ENCODE assay signal across 19 cellular contexts in genomic region chr15:100726426-100727190, GRCh38.
A peak's percentile ranks its signal among the peaks of the same experiment; 100 is the strongest.
DNase-seq lines count a peak whose midpoint lies in the region; ATAC-seq, FAIRE-seq and TF ChIP-seq lines count a peak whose summit lies in the region.
"Had no signal": no experiment of that assay in that cellular context is flagged by ENCODE, and none has a peak within 500 bp of the region (broad histone marks: within the 10 kb centered on the region; RNA-seq: fewer than 3 reads in every experiment).

No MANE protein-coding gene starts in this region.

- no peaks in the 10 kb centered on the region for H3K9me3 ChIP-seq in kidney (ENCODE audit: control insufficient read depth in 1 of 2, low read length in 2 of 2)
- H3K9me3 ChIP-seq in vagina: no peaks in the 10 kb centered on the region
- H3K9me3 ChIP-seq: Caco-2, left lung had no signal

- POLR2A ChIA-PET in activated CD8-positive, alpha-beta T cell treated with anti-CD3 and anti-CD28 coated beads, Interleukin-2, amount 10 ng/mL, durations not matched to agents 7 days and 5 days (lab: Charles Lee): no interaction called here
- POLR2A ChIA-PET in activated CD8-positive, alpha-beta T cell treated with anti-CD3 and anti-CD28 coated beads for 36 hours (lab: Charles Lee): no interaction called here
- POLR2A ChIA-PET in MCF 10A (lab: Yijun Ruan, JAX): interaction anchor here (0.5 to 1.0 kb wide), 3 partner anchors 13 to 251 kb away, joined by 3 to 7 read pairs (median 6); no protein-coding TSS in a partner anchor

- intact Hi-C loops in activated CD8-positive, alpha-beta T cell treated with anti-CD3 and anti-CD28 coated beads for 36 hours (cut with micrococcal nuclease): no loop called here
- intact Hi-C loops in MCF 10A (cut with micrococcal nuclease) (no loop called here), kidney (cut with DNase I) (no loop called here), vagina (cut with DNase I) (no loop called here)

- peaks cover 12 to 21% of the 10 kb centered on the region in 2 donors for H3K4me1 ChIP-seq in kidney (ENCODE audit: control insufficient read depth in 1 of 2, insufficient read depth in 1 of 2, low read depth in 1 of 2, low read length in 2 of 2)
- H3K4me1 ChIP-seq in vagina: peaks cover 36% of the 10 kb centered on the region

- no peak overlapping the region for H3K4me3 ChIP-seq in kidney (ENCODE audit: low read length in 2 of 2)
- no peak overlapping the region for H3K4me3 ChIP-seq in vagina
- H3K4me3 ChIP-seq: left lung had no signal

- no peaks in the 10 kb centered on the region for H3K27me3 ChIP-seq in vagina
- H3K27me3 ChIP-seq: brain microvascular endothelial cell, left lung had no signal

- H3K36me3 ChIP-seq in kidney (ENCODE audit: control insufficient read depth in 1 of 2, insufficient read depth in 2 of 2, low read length in 2 of 2): no peaks in the 10 kb centered on the region
- H3K36me3 ChIP-seq in vagina: no peaks in the 10 kb centered on the region
- H3K36me3 ChIP-seq: brain microvascular endothelial cell, left lung had no signal

- CTCF ChIA-PET in activated CD8-positive, alpha-beta T cell treated with anti-CD3 and anti-CD28 coated beads, Interleukin-2, amount 10 ng/mL, durations not matched to agents 7 days and 5 days (lab: Charles Lee): no interaction called here
- CTCF ChIA-PET in activated CD8-positive, alpha-beta T cell treated with anti-CD3 and anti-CD28 coated beads for 36 hours (lab: Charles Lee): no interaction called here
- CTCF ChIA-PET in MCF 10A (lab: Yijun Ruan, JAX): no interaction called here

- TF ChIP-seq CTCF in activated CD8-positive, alpha-beta T cell treated with anti-CD3 and anti-CD28 coated beads for 36 hours (IDR thresholded peaks at IDR 0.05): no peak
- TF ChIP-seq CTCF in MCF 10A (IDR thresholded peaks at IDR 0.05; ENCODE audit: unreplicated experiment): no peak
- no peak for TF ChIP-seq CTCF in kidney (IDR thresholded peaks at IDR 0.05; ENCODE audit: borderline replicate concordance, extremely low read depth, insufficient read depth)
- TF ChIP-seq CTCF in vagina (IDR thresholded peaks at IDR 0.05): no peak

- no peaks in the 10 kb centered on the region for H3K36me3 Mint-ChIP-seq in activated CD8-positive, alpha-beta T cell treated with anti-CD3 and anti-CD28 coated beads, Interleukin-2, amount 10 ng/mL, durations not matched to agents 7 days and 5 days (ENCODE audit: low read depth)
- no peaks in the 10 kb centered on the region for H3K36me3 Mint-ChIP-seq in activated CD8-positive, alpha-beta T cell treated with anti-CD3 and anti-CD28 coated beads for 36 hours (ENCODE audit: low read depth)
- no peaks in the 10 kb centered on the region for H3K36me3 Mint-ChIP-seq in MCF 10A (ENCODE audit: insufficient read depth, unreplicated experiment)
- no peaks in the 10 kb centered on the region for H3K36me3 Mint-ChIP-seq in activated T-cell treated with anti-CD3 and anti-CD28 coated beads, Interleukin-2, amount 50 U/mL, for 4 hours (ENCODE audit: insufficient read depth)

- H3K27me3 Mint-ChIP-seq in activated CD8-positive, alpha-beta T cell treated with anti-CD3 and anti-CD28 coated beads, Interleukin-2, amount 10 ng/mL, durations not matched to agents 7 days and 5 days (ENCODE audit: low read depth): no peaks in the 10 kb centered on the region
- no peaks in the 10 kb centered on the region for H3K27me3 Mint-ChIP-seq in activated CD8-positive, alpha-beta T cell treated with anti-CD3 and anti-CD28 coated beads for 36 hours
- no peaks in the 10 kb centered on the region for H3K27me3 Mint-ChIP-seq in MCF 10A (ENCODE audit: insufficient read depth, unreplicated experiment)
- H3K27me3 Mint-ChIP-seq in activated T-cell treated with anti-CD3 and anti-CD28 coated beads, Interleukin-2, amount 50 U/mL, for 4 hours (ENCODE audit: low read depth): no peaks in the 10 kb centered on the region
- H3K27me3 Mint-ChIP-seq: activated CD4-positive, alpha-beta T cell treated with anti-CD3 and anti-CD28 coated beads, Interleukin-2, amount 10 ng/mL, durations not matched to agents 24 days and 14 days had no signal

- BruUV-seq in MCF 10A (replicated peaks; lab: Mats Ljungman, UMichigan): no TSS peak

- ATAC-seq in activated CD8-positive, alpha-beta T cell treated with anti-CD3 and anti-CD28 coated beads, Interleukin-2, amount 10 ng/mL, durations not matched to agents 7 days and 5 days: no peak
- ATAC-seq in activated CD8-positive, alpha-beta T cell treated with anti-CD3 and anti-CD28 coated beads for 36 hours: no peak
- ATAC-seq in HG03469 (IDR thresholded peaks at IDR 0.05; ENCODE audit: unreplicated experiment): no peak
- ATAC-seq in activated T-cell treated with anti-CD3 and anti-CD28 coated beads, Interleukin-2, amount 50 U/mL, for 4 hours: no peak
- ATAC-seq: HepG2 had no signal

- peak; percentile 10 for DNase-seq in activated CD8-positive, alpha-beta T cell treated with anti-CD3 and anti-CD28 coated beads, Interleukin-2, amount 10 ng/mL, durations not matched to agents 7 days and 5 days
- no peak for DNase-seq in activated CD8-positive, alpha-beta T cell treated with anti-CD3 and anti-CD28 coated beads for 36 hours
- DNase-seq in MCF 10A (ENCODE audit: unreplicated experiment) (peak; percentile 63), kidney (peak; percentile 49), vagina (ENCODE audit: extremely low spot score in 2 of 2) (peak; percentile 81 to 82)
- no peak for DNase-seq in stimulated activated CD4-positive, alpha-beta T cell treated with anti-CD3 and anti-CD28 coated beads, Interleukin-15, amount 100 ng/mL, for 24 hours
- DNase-seq in activated T-cell treated with anti-CD3 and anti-CD28 coated beads, Interleukin-2, amount 50 U/mL, for 4 hours: no peak
- DNase-seq: activated CD4-positive, alpha-beta T cell treated with anti-CD3 and anti-CD28 coated beads, Interleukin-2, amount 10 ng/mL, durations not matched to agents 24 days and 14 days; brain microvascular endothelial cell; left lung; NCI-H1105 treated with DMSO at 0.1 percent for 48 hours; NCI-H510A treated with DMSO at 0.1 percent for 48 hours; substantia nigra had no signal

- H3K27ac Mint-ChIP-seq in activated CD8-positive, alpha-beta T cell treated with anti-CD3 and anti-CD28 coated beads, Interleukin-2, amount 10 ng/mL, durations not matched to agents 7 days and 5 days: no peak overlapping the region
- no peak overlapping the region for H3K27ac Mint-ChIP-seq in activated CD8-positive, alpha-beta T cell treated with anti-CD3 and anti-CD28 coated beads for 36 hours
- H3K27ac Mint-ChIP-seq in MCF 10A (ENCODE audit: low read depth, unreplicated experiment): peak overlapping the region; percentile 96
- H3K27ac Mint-ChIP-seq: activated CD4-positive, alpha-beta T cell treated with anti-CD3 and anti-CD28 coated beads, Interleukin-2, amount 10 ng/mL, durations not matched to agents 24 days and 14 days; T-helper 2 cell treated with Interferon-gamma antibody and Interleukin-4, amounts not matched to agents 5 μg/mL and 100 μg/mL, for 36 hours had no signal

- H3K4me1 Mint-ChIP-seq in activated CD8-positive, alpha-beta T cell treated with anti-CD3 and anti-CD28 coated beads, Interleukin-2, amount 10 ng/mL, durations not matched to agents 7 days and 5 days (ENCODE audit: low read depth): no peaks in the 10 kb centered on the region
- no peaks in the 10 kb centered on the region for H3K4me1 Mint-ChIP-seq in activated CD8-positive, alpha-beta T cell treated with anti-CD3 and anti-CD28 coated beads for 36 hours (ENCODE audit: low read depth)
- H3K4me1 Mint-ChIP-seq in MCF 10A (ENCODE audit: insufficient read depth, unreplicated experiment): peaks cover 37% of the 10 kb centered on the region
- H3K4me1 Mint-ChIP-seq in activated T-cell treated with anti-CD3 and anti-CD28 coated beads, Interleukin-2, amount 50 U/mL, for 4 hours (ENCODE audit: low read depth): no peaks in the 10 kb centered on the region
- H3K4me1 Mint-ChIP-seq: activated CD4-positive, alpha-beta T cell treated with anti-CD3 and anti-CD28 coated beads, Interleukin-2, amount 10 ng/mL, durations not matched to agents 24 days and 14 days had no signal

- H3K4me3 Mint-ChIP-seq in activated CD8-positive, alpha-beta T cell treated with anti-CD3 and anti-CD28 coated beads, Interleukin-2, amount 10 ng/mL, durations not matched to agents 7 days and 5 days: no peak overlapping the region
- H3K4me3 Mint-ChIP-seq in activated CD8-positive, alpha-beta T cell treated with anti-CD3 and anti-CD28 coated beads for 36 hours: no peak overlapping the region
- no peak overlapping the region for H3K4me3 Mint-ChIP-seq in MCF 10A (ENCODE audit: unreplicated experiment)
- no peak overlapping the region for H3K4me3 Mint-ChIP-seq in activated T-cell treated with anti-CD3 and anti-CD28 coated beads, Interleukin-2, amount 50 U/mL, for 4 hours
- H3K4me3 Mint-ChIP-seq: activated CD4-positive, alpha-beta T cell treated with anti-CD3 and anti-CD28 coated beads, Interleukin-2, amount 10 ng/mL, durations not matched to agents 24 days and 14 days; neural crest cell; T-helper 2 cell treated with Interferon-gamma antibody and Interleukin-4, amounts not matched to agents 5 μg/mL and 100 μg/mL, for 36 hours had no signal

- FAIRE-seq in kidney (lab: Jason Lieb, UNC): no peak
- FAIRE-seq: A204.1, HepG2 had no signal

- no peak for TF ChIP-seq POLR2A in vagina (IDR thresholded peaks at IDR 0.05)

- H3K27ac ChIP-seq in kidney (ENCODE audit: low read depth in 2 of 2, low read length in 2 of 2) (no peak overlapping the region), vagina (peak overlapping the region; percentile 68)
- H3K27ac ChIP-seq: left lung had no signal

- H3K9me3 Mint-ChIP-seq in activated CD8-positive, alpha-beta T cell treated with anti-CD3 and anti-CD28 coated beads, Interleukin-2, amount 10 ng/mL, durations not matched to agents 7 days and 5 days (ENCODE audit: insufficient read depth): no peaks in the 10 kb centered on the region
- H3K9me3 Mint-ChIP-seq in activated CD8-positive, alpha-beta T cell treated with anti-CD3 and anti-CD28 coated beads for 36 hours: no peaks in the 10 kb centered on the region
- no peaks in the 10 kb centered on the region for H3K9me3 Mint-ChIP-seq in MCF 10A (ENCODE audit: unreplicated experiment)
- H3K9me3 Mint-ChIP-seq in activated T-cell treated with anti-CD3 and anti-CD28 coated beads, Interleukin-2, amount 50 U/mL, for 4 hours: no peaks in the 10 kb centered on the region
- H3K9me3 Mint-ChIP-seq: activated CD4-positive, alpha-beta T cell treated with anti-CD3 and anti-CD28 coated beads, Interleukin-2, amount 10 ng/mL, durations not matched to agents 24 days and 14 days; neural crest cell; T-helper 2 cell treated with Interferon-gamma antibody and Interleukin-4, amounts not matched to agents 5 μg/mL and 100 μg/mL, for 36 hours had no signal

- H3K9ac ChIP-seq in kidney (ENCODE audit: low read length in 2 of 2): no peak overlapping the region

Comparison
In these comparisons a context has a peak if more than half of its experiments do, and no peak if none do; other contexts are left out.
1. DNase-seq: peak in activated CD8-positive, alpha-beta T cell treated with anti-CD3 and anti-CD28 coated beads, Interleukin-2, amount 10 ng/mL, durations not matched to agents 7 days and 5 days (single experiment), MCF 10A (single experiment), kidney (single experiment) and vagina (2 of 2); none in activated CD8-positive, alpha-beta T cell treated with anti-CD3 and anti-CD28 coated beads for 36 hours (single experiment), stimulated activated CD4-positive, alpha-beta T cell treated with anti-CD3 and anti-CD28 coated beads, Interleukin-15, amount 100 ng/mL, for 24 hours (single experiment) and activated T-cell treated with anti-CD3 and anti-CD28 coated beads, Interleukin-2, amount 50 U/mL, for 4 hours (single experiment).